19 cellular contexts compared by ENCODE assay signal in genomic region chr12:11663128-11663527, GRCh38. TPM values are rescaled to one million over a fixed set of nuclear protein-coding genes. Genes with fewer than 3 reads are reported as not detected.
DNase-seq lines count a peak whose midpoint lies in the region; ATAC-seq, FAIRE-seq and TF ChIP-seq lines count a peak whose summit lies in the region.
"Had no signal": no experiment of that assay in that cellular context is flagged by ENCODE, and none has a peak within 500 bp of the region (broad histone marks: within the 10 kb centered on the region; RNA-seq: fewer than 3 reads in every experiment).

No MANE protein-coding gene starts in this region.

- H3K9me3 ChIP-seq in astrocyte (ENCODE audit: insufficient read depth, low read depth, low read length) (no peaks in the 10 kb centered on the region), heart left ventricle (no peaks in the 10 kb centered on the region), neutrophil (no peaks in the 10 kb centered on the region), thymus (ENCODE audit: control insufficient read depth) (no peaks in the 10 kb centered on the region)
- no peaks in the 10 kb centered on the region for H3K9me3 ChIP-seq in CD8-positive, alpha-beta T cell (ENCODE audit: low read length)

- H3K4me3 Mint-ChIP-seq in astrocyte (ENCODE audit: unreplicated experiment): no peak overlapping the region
- H3K4me3 Mint-ChIP-seq in CD8-positive, alpha-beta T cell: no peak overlapping the region
- no peak overlapping the region for H3K4me3 Mint-ChIP-seq in T-helper 2 cell treated with Interferon-gamma antibody and Interleukin-4, amounts not matched to agents 5 μg/mL and 100 μg/mL, for 36 hours
- H3K4me3 Mint-ChIP-seq: neural progenitor cell had no signal

- H3K36me3 Mint-ChIP-seq in astrocyte (ENCODE audit: low read depth, unreplicated experiment): peaks cover 18% of the 10 kb centered on the region
- peaks cover 9% of the 10 kb centered on the region for H3K36me3 Mint-ChIP-seq in CD8-positive, alpha-beta T cell
- H3K36me3 Mint-ChIP-seq in T-helper 2 cell treated with Interferon-gamma antibody and Interleukin-4, amounts not matched to agents 5 μg/mL and 100 μg/mL, for 36 hours (ENCODE audit: low read depth): peaks cover 23% of the 10 kb centered on the region

- no peak for DNase-seq in astrocyte (ENCODE audit: low read depth)
- peak in 4 of 5 donors; percentile 52 to 63 (median 55) for DNase-seq in heart left ventricle
- DNase-seq in CD8-positive, alpha-beta T cell: no peak
- DNase-seq in activated effector memory CD4-positive, alpha-beta T cell treated with anti-CD3 and anti-CD28 coated beads, Interleukin-2, amount 50 U/mL, for 16 hours: no peak
- DNase-seq in T-helper 2 cell treated with Interferon-gamma antibody and Interleukin-4, amounts not matched to agents 5 μg/mL and 100 μg/mL, for 36 hours (ENCODE audit: low spot score): no peak
- DNase-seq: activated CD4-positive, alpha-beta T cell treated with anti-CD3 and anti-CD28 coated beads for 4 hours; DMS79 treated with DMSO at 0.1 percent for 48 hours; foreskin fibroblast; GOT3; IMR-90; NCI-H146; NCI-H2171; NCI-H526; stimulated activated CD8-positive, alpha-beta memory T cell treated with anti-CD3 and anti-CD28 coated beads, Interleukin-4, amount 100 ng/mL, for 48 hours had no signal

- POLR2A ChIA-PET in CD8-positive, alpha-beta T cell (lab: Charles Lee): interaction anchor here (1.4 kb wide), 1 partner anchor 80 kb away, joined by 5 read pairs; no protein-coding TSS in a partner anchor

- peaks cover 86% of the 10 kb centered on the region for H4K20me1 ChIP-seq in astrocyte (ENCODE audit: insufficient read depth, low read length)

- peaks cover 4% of the 10 kb centered on the region for H3K9me3 Mint-ChIP-seq in astrocyte (ENCODE audit: unreplicated experiment)
- H3K9me3 Mint-ChIP-seq in CD8-positive, alpha-beta T cell: no peaks in the 10 kb centered on the region
- no peaks in the 10 kb centered on the region for H3K9me3 Mint-ChIP-seq in T-helper 2 cell treated with Interferon-gamma antibody and Interleukin-4, amounts not matched to agents 5 μg/mL and 100 μg/mL, for 36 hours
- H3K9me3 Mint-ChIP-seq: activated T-helper 2 cell treated with anti-CD3 and anti-CD28 coated beads, Interferon-gamma antibody, Interleukin-2, Interleukin-4, amounts not matched to agents 10 μg/mL and 5 μg/mL and 100 μg/mL, durations not matched to agents 14 hours and 24 hours and 36 hours; neural progenitor cell had no signal

- ATAC-seq in heart left ventricle: peak; percentile 93 to 96 (median 96)
- no peak for ATAC-seq in CD8-positive, alpha-beta T cell

- H3K4me3 ChIP-seq in astrocyte (ENCODE audit: insufficient read depth, low read depth, low read length): no peak overlapping the region
- peak overlapping the region in 1 of 12 donors; percentile 0 for H3K4me3 ChIP-seq in heart left ventricle
- H3K4me3 ChIP-seq in neutrophil (ENCODE audit: low read depth in 1 of 2, low read length in 1 of 2): no peak overlapping the region
- H3K4me3 ChIP-seq in thymus (ENCODE audit: low read length): no peak overlapping the region
- no peak overlapping the region for H3K4me3 ChIP-seq in CD8-positive, alpha-beta T cell (ENCODE audit: low read depth, low read length)
- H3K4me3 ChIP-seq: neural progenitor cell had no signal

- H3K36me3 ChIP-seq in astrocyte (ENCODE audit: insufficient read depth, low read length) (peaks cover 8% of the 10 kb centered on the region), heart left ventricle (peaks cover 0 to 21% (median 0%) of the 10 kb centered on the region in 9 donors), neutrophil (peaks cover 5% of the 10 kb centered on the region), thymus (ENCODE audit: control insufficient read depth, insufficient read depth) (peaks cover 3% of the 10 kb centered on the region)
- H3K36me3 ChIP-seq in CD8-positive, alpha-beta T cell (ENCODE audit: insufficient read depth, low read length): no peaks in the 10 kb centered on the region
- H3K36me3 ChIP-seq: neural progenitor cell had no signal

- H3K27me3 ChIP-seq in astrocyte (ENCODE audit: insufficient read depth, low read length) (no peaks in the 10 kb centered on the region), heart left ventricle (no peaks in the 10 kb centered on the region), neutrophil (no peaks in the 10 kb centered on the region), thymus (ENCODE audit: control insufficient read depth, insufficient read depth) (no peaks in the 10 kb centered on the region)
- H3K27me3 ChIP-seq in CD8-positive, alpha-beta T cell (ENCODE audit: insufficient read depth, low read length): no peaks in the 10 kb centered on the region
- H3K27me3 ChIP-seq: neural progenitor cell had no signal

- no peak for TF ChIP-seq POLR2A in heart left ventricle (IDR thresholded peaks at IDR 0.05)

- TF ChIP-seq CTCF in astrocyte (IDR thresholded peaks at IDR 0.05; ENCODE audit: insufficient read depth, low read depth, low read length) (no peak), heart left ventricle (IDR thresholded peaks at IDR 0.05) (no peak), neutrophil (IDR thresholded peaks at IDR 0.05) (no peak)
- no peak for TF ChIP-seq CTCF in CD8-positive, alpha-beta T cell (IDR thresholded peaks at IDR 0.05)

- intact Hi-C loops in heart left ventricle (cut with DNase I): loop anchor here in 4 of 10 donors (5.0 kb wide), 3 partner anchors 44 to 134 kb away; no protein-coding TSS in a partner anchor
- intact Hi-C loops in CD8-positive, alpha-beta T cell (cut with DNase I, micrococcal nuclease): no loop called here

- WGBS in heart left ventricle, 4 donors: 46 to 61% (median 51%) methylated on average over 7 of the region's 7 CpGs
- WGBS in thymus: 94% methylated on average over 7 of the region's 7 CpGs

- H3K4me1 ChIP-seq in astrocyte (ENCODE audit: insufficient read depth, low read length) (peaks cover 23% of the 10 kb centered on the region), heart left ventricle (peaks cover 0 to 88% (median 50%) of the 10 kb centered on the region in 12 donors), neutrophil (ENCODE audit: control insufficient read depth in 1 of 2, insufficient read depth in 1 of 2, low read depth in 1 of 2, low read length in 1 of 2) (peaks cover 81 to 89% of the 10 kb centered on the region in 2 experiments), thymus (ENCODE audit: control insufficient read depth, insufficient read depth, low read length) (peaks cover 78% of the 10 kb centered on the region)
- H3K4me1 ChIP-seq in CD8-positive, alpha-beta T cell (ENCODE audit: insufficient read depth, low read length): peaks cover 10% of the 10 kb centered on the region

- no peak overlapping the region for H3K9ac ChIP-seq in astrocyte (ENCODE audit: low read length)
- H3K9ac ChIP-seq: neural progenitor cell had no signal

- no peak overlapping the region for H2AFZ ChIP-seq in astrocyte (ENCODE audit: low read depth, low read length)
- H2AFZ ChIP-seq: neural progenitor cell had no signal

- H3K4me2 ChIP-seq in astrocyte (ENCODE audit: low read length): peak overlapping the region; percentile 0
- H3K4me2 ChIP-seq: neural progenitor cell had no signal

- H3K4me1 Mint-ChIP-seq in astrocyte (ENCODE audit: low read depth, unreplicated experiment): peaks cover 44% of the 10 kb centered on the region
- peaks cover 55% of the 10 kb centered on the region for H3K4me1 Mint-ChIP-seq in CD8-positive, alpha-beta T cell (ENCODE audit: low read depth)
- peaks cover 24% of the 10 kb centered on the region for H3K4me1 Mint-ChIP-seq in T-helper 2 cell treated with Interferon-gamma antibody and Interleukin-4, amounts not matched to agents 5 μg/mL and 100 μg/mL, for 36 hours (ENCODE audit: low read depth)

- CTCF ChIA-PET in CD8-positive, alpha-beta T cell (lab: Charles Lee): no interaction called here

- H3K27me3 Mint-ChIP-seq in astrocyte (ENCODE audit: low read depth, unreplicated experiment): no peaks in the 10 kb centered on the region
- no peaks in the 10 kb centered on the region for H3K27me3 Mint-ChIP-seq in CD8-positive, alpha-beta T cell (ENCODE audit: low read depth)
- H3K27me3 Mint-ChIP-seq in T-helper 2 cell treated with Interferon-gamma antibody and Interleukin-4, amounts not matched to agents 5 μg/mL and 100 μg/mL, for 36 hours (ENCODE audit: low read depth): no peaks in the 10 kb centered on the region

- no peak overlapping the region for H3K27ac ChIP-seq in astrocyte (ENCODE audit: low read depth, low read length)
- peak overlapping the region; percentile 64 to 90 (median 76) for H3K27ac ChIP-seq in heart left ventricle
- peak overlapping the region; percentile 23 for H3K27ac ChIP-seq in neutrophil
- H3K27ac ChIP-seq in thymus (ENCODE audit: low read depth): peak overlapping the region; percentile 8
- no peak overlapping the region for H3K27ac ChIP-seq in CD8-positive, alpha-beta T cell (ENCODE audit: low read depth, low read length)
- H3K27ac ChIP-seq: neural progenitor cell had no signal

- no peak overlapping the region for H3K27ac Mint-ChIP-seq in astrocyte (ENCODE audit: unreplicated experiment)
- no peak overlapping the region for H3K27ac Mint-ChIP-seq in CD8-positive, alpha-beta T cell
- H3K27ac Mint-ChIP-seq in T-helper 2 cell treated with Interferon-gamma antibody and Interleukin-4, amounts not matched to agents 5 μg/mL and 100 μg/mL, for 36 hours: no peak overlapping the region
- H3K27ac Mint-ChIP-seq: neural progenitor cell had no signal

- peaks cover 93% of the 10 kb centered on the region for H3K79me2 ChIP-seq in astrocyte (ENCODE audit: insufficient read depth, low read length)

- FAIRE-seq in astrocyte (lab: Jason Lieb, UNC): no peak
- FAIRE-seq: TTC549 had no signal

RNA-seq across cellular contexts. Expression of gene ETV6, which starts 13.7 kb away (rescaled TPM):
- total RNA-seq in astrocyte (41.2 and 44.6 TPM in 2 replicates), heart left ventricle (10 to 100 TPM in 8 of 9 donors, 1 to 10 TPM in 1; 7.1 to 37.3 (median 14.4) TPM)
- polyA plus RNA-seq in heart left ventricle (1 to 10 TPM; 3.9 to 4.3 TPM), thymus (15.0 TPM)
- 10 to 100 TPM; 11.3 to 13.9 TPM for total RNA-seq in CD8-positive, alpha-beta T cell

Comparison
In these comparisons a context has a peak if more than half of its experiments do, and no peak if none do; other contexts are left out.
1. DNase-seq: peak in heart left ventricle (4 of 5); none in astrocyte (single experiment), CD8-positive, alpha-beta T cell (0 of 7), activated effector memory CD4-positive, alpha-beta T cell treated with anti-CD3 and anti-CD28 coated beads, Interleukin-2, amount 50 U/mL, for 16 hours (single experiment) and T-helper 2 cell treated with Interferon-gamma antibody and Interleukin-4, amounts not matched to agents 5 μg/mL and 100 μg/mL, for 36 hours (single experiment).
2. H3K27ac ChIP-seq: peak in heart left ventricle (12 of 12), neutrophil (single experiment) and thymus (single experiment); none in astrocyte (single experiment) and CD8-positive, alpha-beta T cell (single experiment).